ENCODE assay signal across 30 cellular contexts in the genomic region with DNA sequence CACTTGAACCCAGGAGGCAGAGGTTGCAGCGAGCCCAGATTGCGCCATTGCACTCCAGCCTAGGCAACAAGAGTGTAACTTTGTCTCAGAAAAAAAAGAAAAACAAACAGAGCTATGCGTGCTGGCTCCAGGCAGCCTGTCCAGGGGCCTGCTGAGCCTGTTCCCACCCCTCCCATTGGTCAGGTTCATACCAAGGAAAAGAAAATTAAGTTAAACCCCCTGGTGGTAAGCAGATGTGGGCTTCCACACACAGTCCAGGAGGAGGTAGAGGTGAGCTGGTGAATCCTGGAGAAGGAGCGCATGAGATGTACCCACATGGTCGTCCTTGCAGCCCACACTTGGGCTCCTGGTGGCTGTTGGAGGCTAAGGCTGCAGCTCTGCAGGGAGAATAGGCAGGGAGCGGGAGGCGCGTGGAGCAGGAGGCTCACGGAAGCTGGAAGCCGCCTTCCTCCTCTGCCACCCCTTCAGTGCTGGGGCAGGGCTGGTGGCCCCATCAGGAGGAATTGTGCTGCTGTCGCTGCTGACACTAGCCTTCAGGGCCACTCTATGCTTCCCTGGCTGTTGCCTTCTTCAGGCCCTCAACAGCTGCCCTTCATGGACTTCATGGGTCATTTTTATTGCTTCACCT.
"Had no signal": no experiment of that assay in that cellular context is flagged by ENCODE, and none has a peak within 500 bp of the region (broad histone marks: within the 10 kb centered on the region; RNA-seq: fewer than 3 reads in every experiment).

No MANE protein-coding gene starts in this region.

- H3K27me3 ChIP-seq: gastroesophageal sphincter, sigmoid colon, testis, transverse colon, uterus had no signal

- H3K79me2 ChIP-seq: parathyroid adenoma had no signal

- H3K27ac ChIP-seq: gastroesophageal sphincter, parathyroid adenoma, psoas muscle, sigmoid colon, testis, transverse colon, uterus, VCaP had no signal

- H3K4me1 ChIP-seq: gastroesophageal sphincter, parathyroid adenoma, psoas muscle, sigmoid colon, testis, transverse colon, uterus had no signal

- H2AFZ ChIP-seq: parathyroid adenoma had no signal

- H3K36me3 ChIP-seq: uterus had no signal

- ATAC-seq: gastroesophageal sphincter; left cardiac atrium; naive thymus-derived CD4-positive, alpha-beta T cell; psoas muscle; stimulated activated naive B cell treated with anti-CD40 and anti-IgM and Interleukin-4, amounts not matched to agents 10 μg/mL and 1 μg/mL and 100 μg/mL, for 72 hours had no signal

- H3K4me3 ChIP-seq: gastroesophageal sphincter, psoas muscle, sigmoid colon, testis, transverse colon, uterus had no signal

- H3K9ac ChIP-seq: parathyroid adenoma had no signal

- FAIRE-seq: astrocyte, endothelial cell of umbilical vein, keratinocyte, small intestine, TTC549 had no signal

- H3K9me3 ChIP-seq: gastroesophageal sphincter, psoas muscle, testis, transverse colon, uterus had no signal

- DNase-seq: activated CD4-positive, alpha-beta T cell treated with anti-CD3 and anti-CD28 coated beads for 4 hours; activated CD4-positive, alpha-beta T cell treated with anti-CD3 and anti-CD28 coated beads, Interleukin-2, amount 50 U/mL, for 48 hours; activated CD8-positive, alpha-beta memory T cell treated with anti-CD3 and anti-CD28 coated beads for 24 hours; activated gamma-delta T cell; activated naive CD4-positive, alpha-beta T cell treated with anti-CD3 and anti-CD28 coated beads, Interleukin-2, amount 50 U/mL, for 16 hours; amniotic stem cell; cortex of kidney; hippocampal formation; left cardiac atrium; midbrain; naive thymus-derived CD4-positive, alpha-beta T cell; nucleus accumbens; sigmoid colon; small intestine; stimulated activated CD4-positive, alpha-beta T cell treated with anti-CD3 and anti-CD28 coated beads, Interleukin-1b, Interleukin-23, amount 100 ng/mL, for 48 hours; stimulated activated CD4-positive, alpha-beta T cell treated with anti-CD3 and anti-CD28 coated beads, Interleukin-4, amount 100 ng/mL, for 4 hours; stimulated activated CD8-positive, alpha-beta memory T cell treated with anti-CD3 and anti-CD28 coated beads, Interleukin-4, amount 100 ng/mL, for 48 hours; stimulated activated naive B cell treated with anti-CD40 and anti-IgM and Interleukin-4, amounts not matched to agents 10 μg/mL and 1 μg/mL and 100 μg/mL, for 72 hours; T-helper 9 cell; testis; transverse colon; uterus had no signal
